In genomic region chr16:86286991-86287640, GRCh38 we compare ENCODE assay signal across 1 cellular context.
TF ChIP-seq lines count a peak whose summit lies in the region.

No MANE protein-coding gene starts in this region.

TF ChIP-seq in endothelial cell of umbilical vein, 7 proteins besides CTCF, POLR2A, EP300 and RAD21:
- TF ChIP-seq FOS (IDR thresholded peaks at IDR 0.05; ENCODE audit: borderline replicate concordance, insufficient read depth, low read length) (no peak), MYC (IDR thresholded peaks at IDR 0.05; ENCODE audit: low read depth, low read length) (no peak), POLR2AphosphoS5 (IDR thresholded peaks at IDR 0.05; ENCODE audit: insufficient read depth, low read depth, low read length) (no peak), JUN (IDR thresholded peaks at IDR 0.05; ENCODE audit: borderline replicate concordance, insufficient read depth, insufficient read length, low read depth) (no peak), EZH2 (IDR thresholded peaks at IDR 0.05; ENCODE audit: borderline replicate concordance, low read depth, low read length, severe bottlenecking) (peak; percentile 74), GATA2 (IDR thresholded peaks at IDR 0.05; ENCODE audit: insufficient read depth, insufficient read length, low read depth, low read length) (no peak)
- TF ChIP-seq, protein P1, sequence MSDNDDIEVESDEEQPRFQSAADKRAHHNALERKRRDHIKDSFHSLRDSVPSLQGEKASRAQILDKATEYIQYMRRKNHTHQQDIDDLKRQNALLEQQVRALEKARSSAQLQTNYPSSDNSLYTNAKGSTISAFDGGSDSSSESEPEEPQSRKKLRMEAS (IDR thresholded peaks at IDR 0.05; ENCODE audit: insufficient read depth, insufficient read length): no peak
